4 cellular contexts compared by ENCODE assay signal in the genomic region with DNA sequence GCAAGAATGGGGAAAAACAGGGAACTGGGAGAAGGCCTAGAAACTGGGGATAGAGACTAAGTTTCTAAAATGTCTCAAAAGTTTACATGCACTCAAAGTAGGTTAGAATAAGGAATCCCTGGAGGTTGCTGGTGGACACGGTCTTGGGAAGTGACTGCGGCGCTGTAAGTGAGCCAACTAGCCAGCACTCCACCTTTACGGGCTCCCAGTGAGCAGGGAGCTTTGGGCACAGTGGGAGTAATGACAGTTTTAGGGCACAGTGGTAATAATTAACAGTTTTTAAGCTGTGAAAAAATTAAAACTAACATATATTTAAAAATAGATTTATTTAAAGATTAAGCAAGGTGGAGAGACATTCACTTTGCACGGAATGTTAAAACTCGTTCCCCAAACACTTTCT. TPM values are rescaled to one million over a fixed set of nuclear protein-coding genes. Genes with fewer than 3 reads are reported as not detected.
"Had no signal": no experiment of that assay in that cellular context is flagged by ENCODE, and none has a peak within 500 bp of the region (broad histone marks: within the 10 kb centered on the region; RNA-seq: fewer than 3 reads in every experiment).

No MANE protein-coding gene starts in this region.

- ATAC-seq: GM12878 had no signal

- DNase-seq: GDM1, GF-D8 had no signal

- H3K4me3 ChIP-seq: GM12878 had no signal

RNA-seq across cellular contexts. Expression of a gene that starts 20.9 kb away (rescaled TPM):
- total RNA-seq: G401 had no signal
